In the genomic region with DNA sequence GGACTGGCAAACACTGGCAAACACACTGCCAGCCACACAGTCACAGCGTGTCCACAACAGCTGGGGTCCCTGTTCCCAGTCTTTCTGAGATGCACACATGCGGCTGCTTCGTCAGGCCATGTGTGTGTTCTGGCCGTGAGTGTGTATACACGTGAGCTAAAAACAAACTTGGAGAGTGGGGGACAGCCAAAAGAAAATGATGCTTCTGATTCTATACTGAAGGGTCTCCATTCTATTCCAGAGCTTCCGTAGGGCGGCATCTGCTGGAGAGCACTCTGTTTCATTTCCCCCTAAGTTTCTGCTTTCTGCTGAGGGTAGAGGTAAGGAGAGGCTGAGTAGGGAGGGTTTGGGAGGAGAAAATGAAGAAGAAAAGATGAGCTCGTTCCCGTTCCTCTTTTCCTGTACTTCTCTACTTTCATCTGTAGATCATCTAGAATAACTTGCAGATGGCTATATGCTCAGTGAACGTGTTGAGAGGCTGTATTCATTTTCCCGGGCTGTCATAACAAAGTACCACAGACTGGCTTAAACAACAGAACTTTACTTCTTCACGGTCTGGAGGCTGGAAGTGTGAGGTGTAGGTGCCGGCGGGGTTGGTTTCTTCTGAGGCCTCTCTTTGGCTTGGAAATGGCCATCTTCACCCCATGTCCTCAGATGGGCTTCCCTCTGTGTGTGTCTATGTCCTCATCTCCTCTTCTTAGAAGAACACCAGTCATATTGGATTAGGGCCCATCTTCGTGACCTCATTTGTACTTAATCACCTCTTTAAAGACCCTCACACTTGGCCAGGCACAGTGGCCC, we compare ENCODE assay signal across 11 cellular contexts.
A peak's percentile ranks its signal among the peaks of the same experiment; 100 is the strongest.
DNase-seq lines count a peak whose midpoint lies in the region; ATAC-seq and TF ChIP-seq lines count a peak whose summit lies in the region.
"Had no signal": no experiment of that assay in that cellular context is flagged by ENCODE, and none has a peak within 500 bp of the region (broad histone marks: within the 10 kb centered on the region; RNA-seq: fewer than 3 reads in every experiment).

No MANE protein-coding gene starts in this region.

- no peaks in the 10 kb centered on the region for H3K9me3 ChIP-seq in right atrium auricular region

- peak overlapping the region in 1 of 2 donors; percentile 44 for H3K4me3 Mint-ChIP-seq in stimulated activated naive B cell treated with anti-CD40 and anti-IgM and Interleukin-4, amounts not matched to agents 10 μg/mL and 1 μg/mL and 100 μg/mL, for 72 hours

- no peaks in the 10 kb centered on the region for H3K36me3 Mint-ChIP-seq in stimulated activated naive B cell treated with anti-CD40 and anti-IgM and Interleukin-4, amounts not matched to agents 10 μg/mL and 1 μg/mL and 100 μg/mL, for 72 hours

- H3K9me3 Mint-ChIP-seq in stimulated activated naive B cell treated with anti-CD40 and anti-IgM and Interleukin-4, amounts not matched to agents 10 μg/mL and 1 μg/mL and 100 μg/mL, for 72 hours, result no peaks in the 10 kb centered on the region

- peak overlapping the region; percentile 72 for H3K27ac Mint-ChIP-seq in stimulated activated naive B cell treated with anti-CD40 and anti-IgM and Interleukin-4, amounts not matched to agents 10 μg/mL and 1 μg/mL and 100 μg/mL, for 72 hours

- no peak for TF ChIP-seq CTCF in right atrium auricular region (IDR thresholded peaks at IDR 0.05)

- no peak for ATAC-seq in stimulated activated naive B cell treated with anti-CD40 and anti-IgM and Interleukin-4, amounts not matched to agents 10 μg/mL and 1 μg/mL and 100 μg/mL, for 72 hours (replicated peaks)

- H3K36me3 ChIP-seq in right atrium auricular region, result no peaks in the 10 kb centered on the region

- peak; percentile 34 for DNase-seq in DMS53 (lab: John Stamatoyannopoulos, UW)
- DNase-seq in DMS53 treated with DMSO at 0.1 percent for 48 hours (lab: John Stamatoyannopoulos, UW; ENCODE audit: unreplicated experiment), result no peak
- peak; percentile 65 for DNase-seq in SKM-1 (lab: John Stamatoyannopoulos, UW; ENCODE audit: unreplicated experiment)
- DNase-seq in right atrium auricular region (ENCODE audit: low spot score), result no peak
- DNase-seq in stimulated activated naive B cell treated with anti-CD40 and anti-IgM and Interleukin-4, amounts not matched to agents 10 μg/mL and 1 μg/mL and 100 μg/mL, for 72 hours, result no peak
- DNase-seq in D341Med (ENCODE audit: low spot score), result no peak
- DNase-seq in NCI-H2029 (lab: John Stamatoyannopoulos, UW), result no peak
- DNase-seq in NCI-H69 (lab: John Stamatoyannopoulos, UW), result no peak
- DNase-seq: activated CD4-positive, alpha-beta T cell treated with anti-CD3 and anti-CD28 coated beads, Interleukin-2, amount 50 U/mL, for 4 hours; NCI-H226; stimulated activated CD4-positive, alpha-beta T cell treated with anti-CD3 and anti-CD28 coated beads, Interleukin-12 subunit alpha, Interleukin-12 subunit beta, amount 100 ng/mL, for 4 hours had no signal

- H3K27me3 ChIP-seq in right atrium auricular region, result no peaks in the 10 kb centered on the region

- peak overlapping the region; percentile 86 to 95 for H3K27ac ChIP-seq in right atrium auricular region

- no peaks in the 10 kb centered on the region for H3K27me3 Mint-ChIP-seq in stimulated activated naive B cell treated with anti-CD40 and anti-IgM and Interleukin-4, amounts not matched to agents 10 μg/mL and 1 μg/mL and 100 μg/mL, for 72 hours

- H3K4me3 ChIP-seq in right atrium auricular region, result no peak overlapping the region

- peaks cover 0 to 73% of the 10 kb centered on the region in 2 donors for H3K4me1 ChIP-seq in right atrium auricular region

- peaks cover 73 to 81% of the 10 kb centered on the region in 2 donors for H3K4me1 Mint-ChIP-seq in stimulated activated naive B cell treated with anti-CD40 and anti-IgM and Interleukin-4, amounts not matched to agents 10 μg/mL and 1 μg/mL and 100 μg/mL, for 72 hours

Comparison
In these comparisons a context has a peak if more than half of its experiments do, and no peak if none do; other contexts are left out.
1. DNase-seq: peak in DMS53 (single experiment) and SKM-1 (single experiment); none in DMS53 treated with DMSO at 0.1 percent for 48 hours (single experiment), right atrium auricular region (single experiment), stimulated activated naive B cell treated with anti-CD40 and anti-IgM and Interleukin-4, amounts not matched to agents 10 μg/mL and 1 μg/mL and 100 μg/mL, for 72 hours (single experiment), D341Med (single experiment), NCI-H2029 (single experiment) and NCI-H69 (single experiment).